Comparison of ENCODE assay signal across 1 cellular context in genomic region chr5:80959768-80960442, GRCh38.
TF ChIP-seq lines count a peak whose summit lies in the region.

Gene RASGRF2, plus strand, starts transcription at chr5:80960363. Its CDS starts 376 bp downstream, at chr5:80960739.

TF ChIP-seq in HEK293, 187 proteins besides CTCF, POLR2A, EP300 and RAD21 (continued from another document):
- TF ChIP-seq INSM2 (tag by site-specific recombination; IDR thresholded peaks at IDR 0.05) (no peak), KLF1 (tag by site-specific recombination; IDR thresholded peaks at IDR 0.05) (peak; percentile 58; the same call in 1 of the 2 replicates), ZNF596 (tag by site-specific recombination; IDR thresholded peaks at IDR 0.05) (no peak), SCRT2 (tag by site-specific recombination; IDR thresholded peaks at IDR 0.05) (no peak), ZNF660 (tag by site-specific recombination; IDR thresholded peaks at IDR 0.05) (no peak; the same call in 1 of the 2 replicates), ZBTB48 (tag by site-specific recombination; IDR thresholded peaks at IDR 0.05) (0 out of 2 replicates have a peak, but pooled peaks have one; percentile 52), AEBP2 (tag by site-specific recombination; IDR thresholded peaks at IDR 0.05; ENCODE audit: borderline replicate concordance) (no peak), ZNF843 (tag by site-specific recombination; IDR thresholded peaks at IDR 0.05) (peak; percentile 35), ZBTB49 (tag by site-specific recombination; IDR thresholded peaks at IDR 0.05; ENCODE audit: low read depth) (no peak), ZNF777 (tag by site-specific recombination; IDR thresholded peaks at IDR 0.05; ENCODE audit: borderline replicate concordance) (0 out of 2 replicates have a peak, but pooled peaks have one; percentile 41), OVOL3 (tag by site-specific recombination; IDR thresholded peaks at IDR 0.05) (no peak), RBAK (tag by site-specific recombination; IDR thresholded peaks at IDR 0.05) (no peak), ZNF24 (tag by site-specific recombination; IDR thresholded peaks at IDR 0.05) (no peak), HIC1 (tag by site-specific recombination; IDR thresholded peaks at IDR 0.05) (no peak), ZBTB1 (tag by site-specific recombination; IDR thresholded peaks at IDR 0.05) (0 out of 2 replicates have a peak, but pooled peaks have one; percentile 89), GLIS1 (tag by site-specific recombination; IDR thresholded peaks at IDR 0.05) (peak; percentile 19; the same call in 1 of the 2 replicates), ZNF302 (tag by site-specific recombination; IDR thresholded peaks at IDR 0.05; ENCODE audit: low read depth) (no peak), ZNF561 (tag by site-specific recombination; IDR thresholded peaks at IDR 0.05; ENCODE audit: borderline replicate concordance) (peak; percentile 75; the same call in 1 of the 2 replicates), ZNF23 (tag by site-specific recombination; IDR thresholded peaks at IDR 0.05; ENCODE audit: borderline replicate concordance) (no peak), KLF10 (tag by site-specific recombination; IDR thresholded peaks at IDR 0.05) (peak; percentile 64; the same call in 1 of the 2 replicates), ZBTB17 (tag by site-specific recombination; IDR thresholded peaks at IDR 0.05) (0 out of 2 replicates have a peak, but pooled peaks have one; percentile 40), ZNF174 (tag by site-specific recombination; IDR thresholded peaks at IDR 0.05) (no peak), SP2 (tag by site-specific recombination; IDR thresholded peaks at IDR 0.05) (no peak), SP3 (tag by site-specific recombination; IDR thresholded peaks at IDR 0.05) (no peak), ZNF792 (tag by site-specific recombination; IDR thresholded peaks at IDR 0.05) (no peak), ZNF155 (tag by site-specific recombination; IDR thresholded peaks at IDR 0.05) (no peak), ZBTB11 (tag by site-specific recombination; conservative IDR thresholded peaks at IDR 0.05; ENCODE audit: low read depth) (no peak), PRDM6 (tag by site-specific recombination; IDR thresholded peaks at IDR 0.05) (no peak), BCL11B (tag by site-specific recombination; IDR thresholded peaks at IDR 0.05; ENCODE audit: low read depth) (no peak; the same call in 1 of the 2 replicates), ZNF274 (IDR thresholded peaks at IDR 0.05; ENCODE audit: low read length) (no peak), ZNF274 (tag by site-specific recombination; IDR thresholded peaks at IDR 0.05; ENCODE audit: borderline replicate concordance) (no peak)
TF ChIP-seq in HEK293: peak in this region for 45.
